7 cellular contexts compared by ENCODE assay signal in the genomic region with DNA sequence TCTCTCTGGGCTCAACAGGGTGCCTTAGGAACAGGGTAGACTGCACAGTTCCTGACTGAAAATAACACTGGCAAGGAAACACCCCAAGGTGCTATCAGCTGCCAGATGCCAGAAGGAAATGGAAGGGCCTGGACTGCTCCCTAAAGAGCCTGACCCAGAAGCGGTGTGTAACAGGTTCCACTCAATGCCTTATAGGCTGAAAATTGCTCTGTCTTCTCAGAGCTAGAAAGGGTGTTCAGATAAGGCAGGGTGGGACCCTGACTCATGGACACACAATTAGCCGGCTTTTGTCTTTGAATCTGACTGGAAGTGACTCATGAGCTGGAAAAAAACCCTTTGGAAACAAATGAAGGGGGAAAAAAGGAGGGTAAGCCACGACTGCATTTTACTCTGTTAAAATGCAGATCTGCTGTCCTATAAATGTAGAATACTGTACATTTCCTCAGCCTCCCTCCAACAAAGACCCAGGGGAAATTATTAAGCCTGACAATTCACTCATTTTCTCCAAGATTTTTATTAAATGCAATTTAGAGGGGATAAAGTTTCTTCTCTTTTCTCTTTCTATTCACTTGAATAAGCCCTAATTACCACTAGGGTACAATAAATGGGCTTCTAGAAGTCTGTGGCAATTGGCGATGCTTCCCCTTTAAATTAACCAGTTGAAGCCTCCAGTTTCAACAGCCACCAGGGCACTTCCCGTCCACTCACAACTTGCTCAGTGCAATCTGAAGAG.
DNase-seq lines count a peak whose midpoint lies in the region; ATAC-seq and TF ChIP-seq lines count a peak whose summit lies in the region.

No MANE protein-coding gene starts in this region.

- H3K9me2 ChIP-seq in SU-DHL-6 (replicated peaks; ENCODE audit: insufficient read depth, low read length): no peaks in the 10 kb centered on the region

- ATAC-seq in mucosa of descending colon (peak; percentile 53), HG02763 (IDR thresholded peaks at IDR 0.05; ENCODE audit: unreplicated experiment) (no peak)

- TF ChIP-seq CTCF in SU-DHL-6 (IDR thresholded peaks at IDR 0.05; ENCODE audit: insufficient read depth, low read length, poor library complexity, severe bottlenecking) (no peak), mucosa of descending colon (IDR thresholded peaks at IDR 0.05) (no peak), uterus (IDR thresholded peaks at IDR 0.05) (peak in 1 of 4 experiments; percentile 6)

- TF ChIP-seq EP300 in Ishikawa (IDR thresholded peaks at IDR 0.05; ENCODE audit: borderline replicate concordance): peak; percentile 94

- H3K27ac ChIP-seq in SU-DHL-6 (ENCODE audit: low read depth, low read length) (peak overlapping the region; percentile 97), duodenal mucosa (ENCODE audit: low read depth, low read length) (peak overlapping the region; percentile 92), uterus (peak overlapping the region; percentile 81 to 83)

- H2AFZ ChIP-seq in SU-DHL-6 (ENCODE audit: low read depth, low read length, severe bottlenecking): no peak overlapping the region

- H3K79me2 ChIP-seq in SU-DHL-6 (ENCODE audit: insufficient read depth, low read length): no peaks in the 10 kb centered on the region; the same call in 1 of the 2 replicates

- H3F3A ChIP-seq in SU-DHL-6 (ENCODE audit: insufficient read depth): peaks cover 68% of the 10 kb centered on the region

- TF ChIP-seq RAD21 in Ishikawa (IDR thresholded peaks at IDR 0.05; ENCODE audit: low read depth): peak; percentile 37

- peaks cover 61 to 77% of the 10 kb centered on the region in 2 donors for H3K4me1 ChIP-seq in duodenal mucosa (ENCODE audit: control insufficient read depth in 1 of 2, insufficient read depth in 2 of 2, low read length in 2 of 2)
- H3K4me1 ChIP-seq in mucosa of descending colon (ENCODE audit: low read depth): peaks cover 48% of the 10 kb centered on the region
- peaks cover 0 to 8% of the 10 kb centered on the region in 2 donors for H3K4me1 ChIP-seq in uterus

- intact Hi-C loops in mucosa of descending colon (cut with DNase I, micrococcal nuclease) (loop anchor here (2.0 to 5.0 kb wide), 2 partner anchors 160 to 161 kb away; a partner anchor contains a TSS), uterus (cut with DNase I; ENCODE audit: low total_unique reads) (no loop called here)

- in situ Hi-C loops in G401 (cut with HindIII; ENCODE audit: low sequenced_read_pairs): no loop called here

- H3K9me3 ChIP-seq in SU-DHL-6 (ENCODE audit: insufficient read depth, low read length) (no peaks in the 10 kb centered on the region), duodenal mucosa (ENCODE audit: control insufficient read depth in 1 of 2, low read length in 2 of 2) (no peaks in the 10 kb centered on the region), mucosa of descending colon (no peaks in the 10 kb centered on the region), uterus (no peaks in the 10 kb centered on the region)

- TF ChIP-seq POLR2A in uterus (IDR thresholded peaks at IDR 0.05): no peak

- DNase-seq in G401 (ENCODE audit: low spot score) (peak; percentile 87), mucosa of descending colon (peak in 1 of 3 donors; percentile 63), uterus (peak; percentile 40 to 67)

- H3K36me3 ChIP-seq in SU-DHL-6 (ENCODE audit: low read length) (no peaks in the 10 kb centered on the region), duodenal mucosa (ENCODE audit: control insufficient read depth in 1 of 2, insufficient read depth in 2 of 2, low read length in 2 of 2) (no peaks in the 10 kb centered on the region), mucosa of descending colon (ENCODE audit: low read depth) (no peaks in the 10 kb centered on the region), uterus (no peaks in the 10 kb centered on the region)

- H3K9ac ChIP-seq in SU-DHL-6 (ENCODE audit: low read length): peak overlapping the region; percentile 78
- peak overlapping the region; percentile 58 to 73 for H3K9ac ChIP-seq in duodenal mucosa (ENCODE audit: low read depth in 1 of 2, low read length in 2 of 2)

- H3K4me2 ChIP-seq in SU-DHL-6 (ENCODE audit: low read depth, low read length, poor library complexity, severe bottlenecking): peak overlapping the region; percentile 93

- H3K27me3 ChIP-seq in SU-DHL-6 (ENCODE audit: low read length) (no peaks in the 10 kb centered on the region), duodenal mucosa (ENCODE audit: control insufficient read depth in 1 of 2, insufficient read depth in 2 of 2, low read length in 2 of 2) (no peaks in the 10 kb centered on the region), uterus (no peaks in the 10 kb centered on the region)

- H4K20me1 ChIP-seq in SU-DHL-6 (ENCODE audit: low read depth, low read length): no peaks in the 10 kb centered on the region

- H3K4me3 ChIP-seq in SU-DHL-6 (ENCODE audit: insufficient read depth, low read length, poor library complexity, severe bottlenecking) (peak overlapping the region; percentile 47), duodenal mucosa (ENCODE audit: low read depth in 1 of 2, low read length in 2 of 2) (peak overlapping the region; percentile 49 to 52), mucosa of descending colon (no peak overlapping the region), uterus (no peak overlapping the region)

TF ChIP-seq in Ishikawa, 13 proteins besides CTCF, POLR2A, EP300 and RAD21:
- TF ChIP-seq TCF12 (IDR thresholded peaks at IDR 0.05; ENCODE audit: low read depth) (peak; percentile 92), TEAD4 (IDR thresholded peaks at IDR 0.05) (peak; percentile 65; the same call in 1 of the 2 replicates), CEBPB (IDR thresholded peaks at IDR 0.05) (peak; percentile 42), CREB1 (IDR thresholded peaks at IDR 0.05; ENCODE audit: low read depth) (0 out of 2 replicates have a peak, but pooled peaks have one; percentile 25), TAF1 (IDR thresholded peaks at IDR 0.05; ENCODE audit: low read depth) (no peak; the same call in 1 of the 2 replicates), EGR1 (IDR thresholded peaks at IDR 0.05) (no peak), FOXM1 (IDR thresholded peaks at IDR 0.05; ENCODE audit: borderline replicate concordance, low read depth) (peak; percentile 90), NFIC (IDR thresholded peaks at IDR 0.05) (peak; percentile 64; the same call in 1 of the 2 replicates), YY1 (IDR thresholded peaks at IDR 0.05; ENCODE audit: low read depth) (no peak)
- TF ChIP-seq, protein P1, sequence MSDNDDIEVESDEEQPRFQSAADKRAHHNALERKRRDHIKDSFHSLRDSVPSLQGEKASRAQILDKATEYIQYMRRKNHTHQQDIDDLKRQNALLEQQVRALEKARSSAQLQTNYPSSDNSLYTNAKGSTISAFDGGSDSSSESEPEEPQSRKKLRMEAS (IDR thresholded peaks at IDR 0.05): peak; percentile 76
TF ChIP-seq in Ishikawa: peak in this region for 7.

Comparison
In these comparisons a context has a peak if more than half of its experiments do, and no peak if none do; other contexts are left out.
1. H3K4me3 ChIP-seq: peak in SU-DHL-6 (single experiment) and duodenal mucosa (2 of 2); none in mucosa of descending colon (single experiment) and uterus (0 of 2).
2. Peak in every context shown above with its lines, with median percentiles within 50 percentile points of each other: H3K27ac ChIP-seq.